27 cellular contexts compared by ENCODE assay signal in the genomic region with DNA sequence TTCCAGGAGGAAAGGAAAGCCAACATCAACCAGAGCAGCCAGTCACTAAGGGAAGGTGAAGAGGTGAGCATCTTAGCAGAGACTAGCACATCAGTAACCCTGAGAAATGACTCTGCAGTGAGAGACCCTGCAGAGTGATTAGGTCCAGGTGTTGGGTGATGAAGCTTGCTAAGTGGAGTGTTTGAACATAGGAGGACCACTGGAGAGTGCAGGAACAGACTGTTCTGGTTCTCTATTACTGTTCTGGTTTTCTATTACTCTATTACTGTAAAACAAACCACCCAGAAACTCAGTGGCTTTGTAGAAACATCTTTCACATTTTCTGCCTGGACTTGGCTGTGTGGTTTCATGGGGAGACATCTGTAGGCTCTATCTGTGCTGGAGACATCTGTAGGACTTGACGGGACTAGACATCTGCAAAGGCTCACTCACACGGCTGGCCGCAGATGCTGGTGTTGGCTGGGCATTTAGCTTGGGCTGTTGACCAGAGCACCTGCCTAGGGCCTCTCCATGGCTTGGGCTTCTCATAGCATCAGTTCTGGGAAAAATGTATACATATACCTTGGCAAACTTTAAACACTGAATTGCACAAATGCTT. TPM values are rescaled to one million over a fixed set of nuclear protein-coding genes. Genes with fewer than 3 reads are reported as not detected.
"Had no signal": no experiment of that assay in that cellular context is flagged by ENCODE, and none has a peak within 500 bp of the region (broad histone marks: within the 10 kb centered on the region; RNA-seq: fewer than 3 reads in every experiment).

No MANE protein-coding gene starts in this region.

- ATAC-seq: HepG2, Panc1, PC-3, SK-N-SH treated with all-trans-retinoic acid at 6 μM for 48 hours had no signal

- H3K36me3 ChIP-seq: SJCRH30 had no signal

- H3K27me3 ChIP-seq: SJCRH30 had no signal

- H3K4me3 ChIP-seq: SJCRH30 had no signal

- DNase-seq: IMR-90; Kasumi-1; KG1; MM.1S; NCI-H1105; NCI-H1417; NCI-H1436 treated with DMSO at 0.1 percent for 48 hours; NCI-H1694; NCI-H187 treated with DMSO at 0.1 percent for 48 hours; NCI-H2029 treated with DMSO at 0.1 percent for 48 hours; NCI-H226; NCI-H446; NCI-H510A; NCI-H524 treated with DMSO at 0.1 percent for 48 hours; NCI-H69; NCI-H774; NK-92 treated with Interleukin-12 subunit alpha and Interleukin-12 subunit beta, amount 100 ng/mL, for 24 hours; PC-3; SHP77 treated with DMSO at 0.1 percent for 48 hours; SJCRH30 had no signal

- H3K9me3 ChIP-seq: SJCRH30 had no signal

- H3K27ac ChIP-seq: RWPE1, SJCRH30 had no signal

RNA-seq across cellular contexts. Expression of a gene that starts 33.4 kb away (rescaled TPM):
- total RNA-seq: HepG2, HT1080, IMR-90, M059J, OCI-LY7, SJCRH30 had no signal
- polyA plus RNA-seq: HepG2 had no signal
